ENCODE assay signal across 14 cellular contexts in the genomic region with DNA sequence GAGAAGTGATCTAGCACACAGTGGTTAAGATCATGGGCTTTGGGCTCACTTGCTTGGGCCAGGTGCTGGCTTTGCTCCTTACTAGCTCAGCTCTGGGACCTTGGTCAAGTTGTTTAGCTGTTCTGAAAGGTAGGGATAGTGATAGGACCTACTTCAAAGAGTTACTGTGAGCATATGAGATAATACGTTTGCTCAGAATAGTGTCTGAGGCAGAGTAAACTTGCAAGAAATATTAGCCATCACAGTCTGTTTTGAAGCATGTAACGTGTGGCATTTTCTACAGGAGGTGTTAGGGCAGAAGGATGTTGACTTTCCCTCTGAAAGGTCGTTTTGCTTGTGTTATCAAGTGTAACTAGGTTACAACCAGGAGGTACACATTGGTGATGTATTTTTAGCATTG. TPM values are rescaled to one million over a fixed set of nuclear protein-coding genes. Genes with fewer than 3 reads are reported as not detected.
DNase-seq lines count a peak whose midpoint lies in the region; ATAC-seq and TF ChIP-seq lines count a peak whose summit lies in the region.
"Had no signal": no experiment of that assay in that cellular context is flagged by ENCODE, and none has a peak within 500 bp of the region (broad histone marks: within the 10 kb centered on the region; RNA-seq: fewer than 3 reads in every experiment).

No MANE protein-coding gene starts in this region.

- H3K27me3 ChIP-seq in OCI-LY3 (ENCODE audit: low read depth, low read length), result no peaks in the 10 kb centered on the region
- H3K27me3 ChIP-seq: esophagus muscularis mucosa had no signal

- no peak for TF ChIP-seq CTCF in OCI-LY3 (IDR thresholded peaks at IDR 0.05; ENCODE audit: low read depth, low read length)

- H3K4me1 ChIP-seq in OCI-LY3 (ENCODE audit: low read length), result peaks cover 71% of the 10 kb centered on the region

- peak overlapping the region; percentile 27; the same call in 1 of the 2 replicates for H3K4me2 ChIP-seq in OCI-LY3 (ENCODE audit: low read length)

- DNase-seq in DMS53 (lab: John Stamatoyannopoulos, UW) (peak; percentile 47), DMS53 treated with DMSO at 0.1 percent for 48 hours (lab: John Stamatoyannopoulos, UW; ENCODE audit: unreplicated experiment) (no peak), immature natural killer cell (no peak), NCI-H524 treated with DMSO at 0.1 percent for 48 hours (lab: John Stamatoyannopoulos, UW) (no peak)
- no peak for DNase-seq in stimulated activated effector memory CD8-positive, alpha-beta T cell treated with anti-CD3 and anti-CD28 coated beads, Interleukin-12 subunit alpha, Interleukin-12 subunit beta, amount 100 ng/mL, for 72 hours (ENCODE audit: low spot score in 2 of 2)
- DNase-seq in stimulated activated CD4-positive, alpha-beta T cell treated with anti-CD3 and anti-CD28 coated beads, Interleukin-4, amount 100 ng/mL, for 1 hour, result no peak
- DNase-seq: activated CD4-positive, alpha-beta T cell treated with anti-CD3 and anti-CD28 coated beads, Interleukin-2, amount 50 U/mL, for 4 hours; activated naive CD4-positive, alpha-beta T cell; COR-L47; NCI-H2029 treated with DMSO at 0.1 percent for 48 hours had no signal

- H3K79me2 ChIP-seq in OCI-LY3 (ENCODE audit: low read length), result peaks cover 5% of the 10 kb centered on the region; the same call in 1 of the 2 replicates

- H3K9me3 ChIP-seq in OCI-LY3 (ENCODE audit: insufficient read depth, low read length), result no peaks in the 10 kb centered on the region
- H3K9me3 ChIP-seq: esophagus muscularis mucosa, thoracic aorta had no signal

- peak; percentile 70 for ATAC-seq in stimulated activated effector memory CD8-positive, alpha-beta T cell treated with anti-CD3 and anti-CD28 coated beads, Interleukin-12 subunit alpha, Interleukin-12 subunit beta, amount 100 ng/mL, for 72 hours
- no peak for ATAC-seq in GM21526 (IDR thresholded peaks at IDR 0.05; ENCODE audit: low FRiP score, unreplicated experiment)

- H3K27ac ChIP-seq in OCI-LY3 (ENCODE audit: low read length), result no peak overlapping the region
- H3K27ac ChIP-seq: thoracic aorta had no signal

- H3K9ac ChIP-seq in OCI-LY3 (ENCODE audit: low read length), result peak overlapping the region; percentile 0; the same call in 1 of the 2 replicates

- no peak overlapping the region for H3K4me3 ChIP-seq in OCI-LY3 (ENCODE audit: low read length)
- H3K4me3 ChIP-seq: esophagus muscularis mucosa, thoracic aorta had no signal

- H4K20me1 ChIP-seq in OCI-LY3 (ENCODE audit: insufficient read depth, low read length), result no peaks in the 10 kb centered on the region

- H3K9me3 Mint-ChIP-seq in immature natural killer cell, result no peaks in the 10 kb centered on the region
- no peaks in the 10 kb centered on the region for H3K9me3 Mint-ChIP-seq in stimulated activated effector memory CD8-positive, alpha-beta T cell treated with anti-CD3 and anti-CD28 coated beads, Interleukin-12 subunit alpha, Interleukin-12 subunit beta, amount 100 ng/mL, for 72 hours

- peak overlapping the region in 4 of 6 donors; percentile 42 to 77 (median 54) for H3K27ac Mint-ChIP-seq in immature natural killer cell
- H3K27ac Mint-ChIP-seq in stimulated activated effector memory CD8-positive, alpha-beta T cell treated with anti-CD3 and anti-CD28 coated beads, Interleukin-12 subunit alpha, Interleukin-12 subunit beta, amount 100 ng/mL, for 72 hours, result peak overlapping the region; percentile 74

- H3K4me1 Mint-ChIP-seq in immature natural killer cell, result peaks cover 9 to 19% of the 10 kb centered on the region in 2 donors
- peaks cover 35% of the 10 kb centered on the region for H3K4me1 Mint-ChIP-seq in stimulated activated effector memory CD8-positive, alpha-beta T cell treated with anti-CD3 and anti-CD28 coated beads, Interleukin-12 subunit alpha, Interleukin-12 subunit beta, amount 100 ng/mL, for 72 hours

- H3K27me3 Mint-ChIP-seq in immature natural killer cell (ENCODE audit: low read depth in 3 of 3), result no peaks in the 10 kb centered on the region

- peaks cover 3 to 12% (median 8%) of the 10 kb centered on the region in 3 donors for H3K36me3 Mint-ChIP-seq in immature natural killer cell
- H3K36me3 Mint-ChIP-seq in stimulated activated effector memory CD8-positive, alpha-beta T cell treated with anti-CD3 and anti-CD28 coated beads, Interleukin-12 subunit alpha, Interleukin-12 subunit beta, amount 100 ng/mL, for 72 hours, result peaks cover 4% of the 10 kb centered on the region

- H3K4me3 Mint-ChIP-seq in immature natural killer cell, result no peak overlapping the region
- H3K4me3 Mint-ChIP-seq in stimulated activated effector memory CD8-positive, alpha-beta T cell treated with anti-CD3 and anti-CD28 coated beads, Interleukin-12 subunit alpha, Interleukin-12 subunit beta, amount 100 ng/mL, for 72 hours, result no peak overlapping the region

- H3K36me3 ChIP-seq in OCI-LY3 (replicated peaks; ENCODE audit: low read depth, low read length), result peaks cover 8% of the 10 kb centered on the region
- H3K36me3 ChIP-seq: thoracic aorta had no signal

- H2AFZ ChIP-seq in OCI-LY3 (ENCODE audit: low read depth, low read length), result no peak overlapping the region

RNA-seq across cellular contexts. Expression of a gene that starts 34.5 kb away (rescaled TPM):
- 10 to 100 TPM; 10.5 to 12.1 (median 10.6) TPM for polyA plus RNA-seq in immature natural killer cell

RNA-seq across cellular contexts. Expression of a gene that starts 35.8 kb away (rescaled TPM):
- 10 to 100 TPM; 11.8 to 34.1 (median 28.6) TPM for polyA plus RNA-seq in immature natural killer cell
